In the genomic region with DNA sequence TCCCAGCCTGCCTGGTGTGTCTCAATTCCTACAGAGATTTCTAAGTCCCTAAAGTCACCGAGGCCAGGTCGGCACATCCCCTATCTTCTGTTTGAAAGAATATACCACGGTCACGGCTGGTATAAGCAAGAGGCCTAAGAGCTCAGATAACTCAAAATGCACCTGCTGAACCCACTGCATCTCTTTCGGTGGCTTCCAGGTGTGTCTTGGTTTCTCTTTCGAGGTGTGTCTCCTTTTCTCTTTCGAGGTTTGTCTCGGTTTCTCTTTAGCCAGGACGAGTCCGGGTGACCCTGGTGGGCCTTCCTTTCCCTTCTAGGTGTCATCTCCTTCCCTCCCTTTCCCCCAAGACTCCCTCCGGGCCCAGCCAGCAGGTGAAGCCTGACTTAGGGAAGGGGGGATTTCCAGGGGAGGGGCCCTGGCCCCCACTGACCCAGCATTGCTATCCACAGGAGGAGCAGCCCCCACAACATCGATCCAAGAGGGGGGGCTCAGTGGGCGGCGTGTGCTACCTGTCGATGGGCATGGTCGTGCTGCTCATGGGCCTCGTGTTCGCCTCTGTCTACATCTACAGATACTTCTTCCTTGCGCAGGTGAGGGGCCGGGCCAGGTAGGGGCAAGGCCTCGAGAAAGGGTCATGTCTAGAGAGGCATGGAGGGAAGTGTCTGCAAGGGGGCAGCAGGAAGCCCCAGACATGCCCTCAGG, we compare ENCODE assay signal across 9 cellular contexts. TPM values are rescaled to one million over a fixed set of nuclear protein-coding genes. Genes with fewer than 3 reads are reported as not detected.
DNase-seq lines count a peak whose midpoint lies in the region; ATAC-seq and TF ChIP-seq lines count a peak whose summit lies in the region.
"Had no signal": no experiment of that assay in that cellular context is flagged by ENCODE, and none has a peak within 500 bp of the region (broad histone marks: within the 10 kb centered on the region; RNA-seq: fewer than 3 reads in every experiment).

No MANE protein-coding gene starts in this region.

- peaks cover 38% of the 10 kb centered on the region for H3K4me1 Mint-ChIP-seq in neural crest cell

- peak overlapping the region; percentile 28 for H3K4me3 Mint-ChIP-seq in neural crest cell

- H3K9me3 Mint-ChIP-seq in neural crest cell = no peaks in the 10 kb centered on the region

- TF ChIP-seq CTCF in neural crest cell (conservative IDR thresholded peaks at IDR 0.05) = no peak

- no peak for DNase-seq in neural crest cell (ENCODE audit: low read depth, low spot score)
- no peak for DNase-seq in HUDEP-2 (lab: John Stamatoyannopoulos, UW; ENCODE audit: unreplicated experiment in 76 of 76)
- no peak for DNase-seq in cerebellum (ENCODE audit: low spot score)
- no peak for DNase-seq in kidney glomerular epithelial cell (lab: John Stamatoyannopoulos, UW)
- DNase-seq in HuH-7 (ENCODE audit: low spot score) = no peak

- no peaks in the 10 kb centered on the region for H3K27me3 Mint-ChIP-seq in neural crest cell (ENCODE audit: low read depth)

- no peak overlapping the region for H3K27ac Mint-ChIP-seq in neural crest cell (ENCODE audit: unreplicated experiment)

- no peaks in the 10 kb centered on the region for H3K36me3 Mint-ChIP-seq in neural crest cell (ENCODE audit: low read depth)

- ATAC-seq in GM18861 (IDR thresholded peaks at IDR 0.05; ENCODE audit: unreplicated experiment) = peak; percentile 56
- peak; percentile 58 for ATAC-seq in GM21717 (IDR thresholded peaks at IDR 0.05; ENCODE audit: unreplicated experiment)
- peak; percentile 68 for ATAC-seq in HG03565 (IDR thresholded peaks at IDR 0.05; ENCODE audit: unreplicated experiment)

RNA-seq across cellular contexts. Expression of gene ITM2C, which starts 8.4 kb away (rescaled TPM):
- total RNA-seq in neural crest cell = 106 TPM in 2 replicates
- 70.3 TPM for total RNA-seq in cerebellum

RNA-seq across cellular contexts. Expression of gene GPR55, which starts 51.9 kb away (rescaled TPM):
- total RNA-seq in neural crest cell = not detected in 2 replicates
- total RNA-seq in cerebellum = not detected
- total RNA-seq: cardiac muscle cell had no signal
